8 cellular contexts compared by ENCODE assay signal in genomic region chrX:13376857-13377441, GRCh38. TPM values are rescaled to one million over a fixed set of nuclear protein-coding genes. Genes with fewer than 3 reads are reported as not detected.
DNase-seq lines count a peak whose midpoint lies in the region; ATAC-seq and TF ChIP-seq lines count a peak whose summit lies in the region.

No MANE protein-coding gene starts in this region.

- no peak for TF ChIP-seq CTCF in colonic mucosa (IDR thresholded peaks at IDR 0.05)

- H4K91ac ChIP-seq in trophoblast cell (ENCODE audit: low read depth, low read length) (no peak overlapping the region), neuronal stem cell (ENCODE audit: low read depth, low read length, poor library complexity) (no peak overlapping the region)

- H2AK5ac ChIP-seq in trophoblast cell (ENCODE audit: low read length), result no peak overlapping the region
- no peak overlapping the region for H2AK5ac ChIP-seq in neuronal stem cell (ENCODE audit: low read depth, low read length)

- H2BK120ac ChIP-seq in trophoblast cell (ENCODE audit: insufficient read depth, low read length, poor library complexity), result no peak overlapping the region
- no peak overlapping the region for H2BK120ac ChIP-seq in neuronal stem cell (ENCODE audit: low read depth, low read length)

- H2AFZ ChIP-seq in trophoblast cell (ENCODE audit: insufficient read depth, low read length, poor library complexity) (no peak overlapping the region), neuronal stem cell (ENCODE audit: low read length) (no peak overlapping the region)

- H2BK5ac ChIP-seq in trophoblast cell (ENCODE audit: low read depth, low read length, poor library complexity) (no peak overlapping the region), neuronal stem cell (ENCODE audit: low read length) (no peak overlapping the region)

- H3K27ac ChIP-seq in trophoblast cell (ENCODE audit: low read depth, low read length) (no peak overlapping the region), neuronal stem cell (replicated peaks; ENCODE audit: low read length) (no peak overlapping the region), colonic mucosa (no peak overlapping the region)

- WGBS in trophoblast cell (ENCODE audit: extremely low coverage, insufficient coverage, insufficient read length), result no CpG with 5 or more reads among the region's 8 CpGs
- WGBS in neuronal stem cell (ENCODE audit: extremely low coverage in 2 of 2, insufficient read length in 2 of 2, insufficient replicate concordance in 1 of 2), 2 donors, result no CpG with 5 or more reads among the region's 8 CpGs

- H3K4me3 ChIP-seq in trophoblast cell (ENCODE audit: low read depth, low read length) (no peak overlapping the region), neuronal stem cell (ENCODE audit: low read length in 2 of 2) (no peak overlapping the region), colonic mucosa (no peak overlapping the region)

- H3K14ac ChIP-seq in trophoblast cell (ENCODE audit: low read length) (no peak overlapping the region), neuronal stem cell (ENCODE audit: low read length) (no peak overlapping the region)

- H3K79me1 ChIP-seq in trophoblast cell (ENCODE audit: low read length) (no peaks in the 10 kb centered on the region), neuronal stem cell (ENCODE audit: low read depth, low read length) (no peaks in the 10 kb centered on the region)

- no peaks in the 10 kb centered on the region for H3K36me3 ChIP-seq in trophoblast cell (ENCODE audit: control insufficient read depth in 1 of 2, insufficient read depth in 2 of 2, low read length in 2 of 2)
- no peaks in the 10 kb centered on the region for H3K36me3 ChIP-seq in neuronal stem cell (replicated peaks in 1 of 2; ENCODE audit: control insufficient read depth in 2 of 2, insufficient read depth in 2 of 2, low read length in 2 of 2)
- no peaks in the 10 kb centered on the region for H3K36me3 ChIP-seq in colonic mucosa

- ATAC-seq in HG02798 (IDR thresholded peaks at IDR 0.05; ENCODE audit: poor library complexity, unreplicated experiment), result no peak
- no peak for ATAC-seq in GM21717 (IDR thresholded peaks at IDR 0.05; ENCODE audit: unreplicated experiment)

- H2BK12ac ChIP-seq in trophoblast cell (ENCODE audit: low read length), result no peak overlapping the region
- no peak overlapping the region for H2BK12ac ChIP-seq in neuronal stem cell (ENCODE audit: low read length)

- no peaks in the 10 kb centered on the region for H3K27me3 ChIP-seq in trophoblast cell (ENCODE audit: insufficient read depth, low read length)
- no peaks in the 10 kb centered on the region for H3K27me3 ChIP-seq in neuronal stem cell (ENCODE audit: control insufficient read depth in 3 of 3, insufficient read depth in 3 of 3, low read depth in 1 of 3, low read length in 3 of 3)
- H3K27me3 ChIP-seq in colonic mucosa, result no peaks in the 10 kb centered on the region

- no peaks in the 10 kb centered on the region for H3K79me2 ChIP-seq in trophoblast cell (ENCODE audit: control insufficient read depth, insufficient read depth, low read length, poor library complexity)

- DNase-seq in GM03348 (ENCODE audit: low spot score) (peak; percentile 63), NCI-H2029 (lab: John Stamatoyannopoulos, UW) (peak; percentile 47), T47D (ENCODE audit: low read depth in 1 of 2, low spot score in 1 of 2) (peak; percentile 39 to 90), trophoblast cell (peak; percentile 47 to 64), neuronal stem cell (ENCODE audit: low spot score) (no peak), colonic mucosa (no peak)

- H3K9ac ChIP-seq in trophoblast cell (ENCODE audit: low read length), result no peak overlapping the region
- H3K9ac ChIP-seq in neuronal stem cell (ENCODE audit: low read depth, low read length, poor library complexity), result no peak overlapping the region
- H3K9ac ChIP-seq in colonic mucosa (ENCODE audit: low read depth in 2 of 2, low read length in 2 of 2), result no peak overlapping the region

- no peak overlapping the region for H3K23ac ChIP-seq in trophoblast cell (ENCODE audit: low read length)
- H3K23ac ChIP-seq in neuronal stem cell (ENCODE audit: low read depth, low read length, poor library complexity), result no peak overlapping the region

- H3K18ac ChIP-seq in trophoblast cell (ENCODE audit: low read length) (no peak overlapping the region), neuronal stem cell (ENCODE audit: low read length) (no peak overlapping the region)

- in situ Hi-C loops in T47D (cut with HindIII; ENCODE audit: low pct_unique_long_range_greater_than_20kb, low sequenced_read_pairs), result no loop called here

- no peak overlapping the region for H3K4ac ChIP-seq in trophoblast cell (ENCODE audit: low read depth, low read length)
- no peak overlapping the region for H3K4ac ChIP-seq in neuronal stem cell (ENCODE audit: low read length)

- intact Hi-C loops in colonic mucosa (cut with DNase I), result no loop called here

- H3K4me1 ChIP-seq in trophoblast cell (ENCODE audit: control insufficient read depth in 1 of 2, insufficient read depth in 2 of 2, low read length in 2 of 2), result no peaks in the 10 kb centered on the region
- H3K4me1 ChIP-seq in neuronal stem cell (ENCODE audit: control insufficient read depth in 2 of 2, insufficient read depth in 1 of 2, low read depth in 1 of 2, low read length in 2 of 2), result no peaks in the 10 kb centered on the region
- no peaks in the 10 kb centered on the region for H3K4me1 ChIP-seq in colonic mucosa

- no peaks in the 10 kb centered on the region for H3K9me3 ChIP-seq in trophoblast cell (ENCODE audit: insufficient read depth, low read depth, low read length)
- no peaks in the 10 kb centered on the region for H3K9me3 ChIP-seq in neuronal stem cell (replicated peaks in 1 of 2; ENCODE audit: control insufficient read depth in 2 of 2, insufficient read depth in 1 of 2, low read depth in 1 of 2, low read length in 2 of 2)
- H3K9me3 ChIP-seq in colonic mucosa, result no peaks in the 10 kb centered on the region

- no peak overlapping the region for H4K12ac ChIP-seq in trophoblast cell (ENCODE audit: low read depth, low read length)

- H3K4me2 ChIP-seq in trophoblast cell (ENCODE audit: low read length), result no peak overlapping the region
- no peak overlapping the region for H3K4me2 ChIP-seq in neuronal stem cell (ENCODE audit: insufficient read depth, low read length, poor library complexity, severe bottlenecking)

- H4K8ac ChIP-seq in trophoblast cell (ENCODE audit: low read depth, low read length) (no peak overlapping the region), neuronal stem cell (ENCODE audit: low read depth, low read length) (no peak overlapping the region)

- no peak overlapping the region for H2BK15ac ChIP-seq in neuronal stem cell (ENCODE audit: low read length)

RNA-seq across cellular contexts. Expression of gene ATXN3L, which starts 57.1 kb away (rescaled TPM):
- not detected in 2 replicates for polyA plus RNA-seq in trophoblast cell (2013)
- not detected for polyA plus RNA-seq in neuronal stem cell (2013, experiment 1 of 2)
- not detected for polyA plus RNA-seq in neuronal stem cell (2013, experiment 2 of 2)
- not detected for total RNA-seq in colonic mucosa

Comparison
In these comparisons a context has a peak if more than half of its experiments do, and no peak if none do; other contexts are left out.
1. DNase-seq: peak in GM03348 (single experiment), NCI-H2029 (single experiment), T47D (2 of 2) and trophoblast cell (2 of 2); none in neuronal stem cell (single experiment) and colonic mucosa (single experiment).